In the genomic region with DNA sequence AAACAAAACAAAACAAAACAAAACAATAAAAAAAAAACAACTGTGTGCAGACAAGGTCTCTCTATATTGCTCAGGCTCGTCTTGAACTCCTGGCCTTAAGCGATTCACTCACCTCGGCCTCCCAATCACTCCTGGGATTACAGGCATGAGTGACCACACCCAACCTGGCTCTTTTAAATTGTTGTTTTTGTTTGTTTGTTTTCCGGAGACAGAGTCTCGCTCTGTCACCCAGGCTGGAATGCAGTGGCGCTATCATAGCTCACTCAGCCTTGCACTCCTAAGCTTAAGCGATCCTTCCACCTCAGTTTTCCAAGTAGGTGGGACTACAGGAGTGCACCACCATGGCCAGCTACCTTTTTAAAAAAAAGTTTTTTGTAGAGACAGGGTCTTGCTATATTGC, we compare ENCODE assay signal across 34 cellular contexts.
"Had no signal": no experiment of that assay in that cellular context is flagged by ENCODE, and none has a peak within 500 bp of the region (broad histone marks: within the 10 kb centered on the region; RNA-seq: fewer than 3 reads in every experiment).

No MANE protein-coding gene starts in this region.

- H3K36me3 ChIP-seq: brain microvascular endothelial cell, WERI-Rb-1 had no signal

- H3K4me3 ChIP-seq: coronary artery, dorsolateral prefrontal cortex had no signal

- DNase-seq: activated CD4-positive, alpha-beta memory T cell treated with anti-CD3 and anti-CD28 coated beads for 36 hours; activated CD4-positive, alpha-beta T cell treated with anti-CD3 and anti-CD28 coated beads for 36 hours; activated CD4-positive, alpha-beta T cell treated with anti-CD3 and anti-CD28 coated beads, Interleukin-2, amount 10 ng/mL, durations not matched to agents 24 days and 14 days; activated CD4-positive, CD25-positive, alpha-beta regulatory T cell; activated CD4-positive, CD25-positive, alpha-beta regulatory T cell treated with anti-CD3 and anti-CD28 coated beads, Interleukin-2, amount 50 U/mL, for 72 hours; activated CD8-positive, alpha-beta memory T cell treated with anti-CD3 and anti-CD28 coated beads, Interleukin-2, amount 10 ng/mL, durations not matched to agents 7 days and 5 days; activated CD8-positive, alpha-beta memory T cell treated with anti-CD3 and anti-CD28 coated beads, Interleukin-2, amount 50 U/mL, for 4 hours; activated CD8-positive, alpha-beta T cell treated with anti-CD3 and anti-CD28 coated beads, Interleukin-2, amount 10 ng/mL, durations not matched to agents 7 days and 5 days; activated effector memory CD4-positive, alpha-beta T cell treated with anti-CD3 and anti-CD28 coated beads, Interleukin-2, amount 50 U/mL, for 16 hours; activated naive CD4-positive, alpha-beta T cell; activated naive CD4-positive, alpha-beta T cell treated with anti-CD3 and anti-CD28 coated beads, Interleukin-2, amount 10 ng/mL, durations not matched to agents 7 days and 5 days; activated naive CD8-positive, alpha-beta T cell treated with anti-CD3 and anti-CD28 coated beads, Interleukin-2, amount 10 ng/mL, durations not matched to agents 7 days and 5 days; activated T-cell treated with anti-CD3 and anti-CD28 coated beads, Interleukin-2, amount 50 U/mL, for 1 hour; activated T-cell treated with anti-CD3 and anti-CD28 coated beads, Interleukin-2, amount 50 U/mL, for 48 hours; amniotic stem cell; anterior cingulate cortex; brain microvascular endothelial cell; dorsolateral prefrontal cortex; effector memory CD4-positive, alpha-beta T cell; endodermal cell; foreskin fibroblast; head of caudate nucleus; T-helper 1 cell; T-helper 17 cell; T1000; WERI-Rb-1 had no signal

- H3K36me3 Mint-ChIP-seq: activated CD4-positive, alpha-beta memory T cell treated with anti-CD3 and anti-CD28 coated beads for 36 hours; activated CD8-positive, alpha-beta memory T cell treated with anti-CD3 and anti-CD28 coated beads, Interleukin-2, amount 10 ng/mL, durations not matched to agents 7 days and 5 days; activated naive CD4-positive, alpha-beta T cell treated with anti-CD3 and anti-CD28 coated beads, Interleukin-2, amount 10 ng/mL, durations not matched to agents 7 days and 5 days; activated naive CD8-positive, alpha-beta T cell treated with anti-CD3 and anti-CD28 coated beads, Interleukin-2, amount 10 ng/mL, durations not matched to agents 7 days and 5 days had no signal

- H3K27me3 ChIP-seq: brain microvascular endothelial cell had no signal

- H3K9me3 Mint-ChIP-seq: activated naive CD8-positive, alpha-beta T cell treated with anti-CD3 and anti-CD28 coated beads, Interleukin-2, amount 10 ng/mL, durations not matched to agents 7 days and 5 days; T-helper 2 cell treated with Interferon-gamma antibody and Interleukin-4, amounts not matched to agents 5 μg/mL and 100 μg/mL, for 36 hours had no signal

- H3K4me3 Mint-ChIP-seq: activated CD4-positive, alpha-beta memory T cell treated with anti-CD3 and anti-CD28 coated beads for 36 hours; activated CD4-positive, alpha-beta T cell treated with anti-CD3 and anti-CD28 coated beads for 36 hours; activated CD4-positive, alpha-beta T cell treated with anti-CD3 and anti-CD28 coated beads, Interleukin-2, amount 10 ng/mL, durations not matched to agents 24 days and 14 days; activated CD8-positive, alpha-beta memory T cell treated with anti-CD3 and anti-CD28 coated beads, Interleukin-2, amount 10 ng/mL, durations not matched to agents 7 days and 5 days; activated CD8-positive, alpha-beta T cell treated with anti-CD3 and anti-CD28 coated beads, Interleukin-2, amount 10 ng/mL, durations not matched to agents 7 days and 5 days; activated naive CD4-positive, alpha-beta T cell treated with anti-CD3 and anti-CD28 coated beads, Interleukin-2, amount 10 ng/mL, durations not matched to agents 7 days and 5 days; activated naive CD8-positive, alpha-beta T cell treated with anti-CD3 and anti-CD28 coated beads, Interleukin-2, amount 10 ng/mL, durations not matched to agents 7 days and 5 days; activated T-helper 1 cell treated with anti-CD3 and anti-CD28 coated beads, Interleukin-12 subunit alpha, Interleukin-12 subunit beta, Interleukin-2, Interleukin-4 antibody, amounts not matched to agents 30 ng/mL and 10 ng/mL and 1 ng/mL, durations not matched to agents 14 hours and 24 hours and 36 hours; central memory CD8-positive, alpha-beta T cell; dendritic cell treated with granulocyte-macrophage colony-stimulating factor and Interleukin-4, amounts not matched to agents 40 ng/mL and 50 ng/mL, for 4 days; endodermal cell; T-helper 17 cell; T-helper 2 cell treated with Interferon-gamma antibody and Interleukin-4, amounts not matched to agents 5 μg/mL and 100 μg/mL, for 36 hours had no signal

- H3K27me3 Mint-ChIP-seq: activated CD8-positive, alpha-beta memory T cell treated with anti-CD3 and anti-CD28 coated beads, Interleukin-2, amount 10 ng/mL, durations not matched to agents 7 days and 5 days had no signal

- H3K27ac Mint-ChIP-seq: activated CD4-positive, alpha-beta memory T cell treated with anti-CD3 and anti-CD28 coated beads for 36 hours; activated CD4-positive, alpha-beta T cell treated with anti-CD3 and anti-CD28 coated beads for 36 hours; activated CD4-positive, alpha-beta T cell treated with anti-CD3 and anti-CD28 coated beads, Interleukin-2, amount 10 ng/mL, durations not matched to agents 24 days and 14 days; activated CD8-positive, alpha-beta memory T cell treated with anti-CD3 and anti-CD28 coated beads, Interleukin-2, amount 10 ng/mL, durations not matched to agents 7 days and 5 days; activated CD8-positive, alpha-beta T cell treated with anti-CD3 and anti-CD28 coated beads, Interleukin-2, amount 10 ng/mL, durations not matched to agents 7 days and 5 days; activated naive CD4-positive, alpha-beta T cell treated with anti-CD3 and anti-CD28 coated beads, Interleukin-2, amount 10 ng/mL, durations not matched to agents 7 days and 5 days; activated naive CD4-positive, alpha-beta T cell treated with anti-CD3 and anti-CD28 coated beads, Interleukin-2, amount 50 U/mL, for 72 hours; activated naive CD8-positive, alpha-beta T cell treated with anti-CD3 and anti-CD28 coated beads, Interleukin-2, amount 10 ng/mL, durations not matched to agents 7 days and 5 days; activated T-helper 1 cell treated with anti-CD3 and anti-CD28 coated beads, Interleukin-12 subunit alpha, Interleukin-12 subunit beta, Interleukin-2, Interleukin-4 antibody, amounts not matched to agents 30 ng/mL and 10 ng/mL and 1 ng/mL, durations not matched to agents 14 hours and 24 hours and 36 hours; activated T-helper 2 cell treated with anti-CD3 and anti-CD28 coated beads, Interferon-gamma antibody, Interleukin-2, Interleukin-4, amounts not matched to agents 10 μg/mL and 5 μg/mL and 100 μg/mL, durations not matched to agents 14 hours and 24 hours and 36 hours; dendritic cell treated with granulocyte-macrophage colony-stimulating factor and Interleukin-4, amounts not matched to agents 40 ng/mL and 50 ng/mL, for 4 days; endodermal cell; T-helper 17 cell; T-helper 2 cell treated with Interferon-gamma antibody and Interleukin-4, amounts not matched to agents 5 μg/mL and 100 μg/mL, for 36 hours had no signal

- H3K4me1 Mint-ChIP-seq: activated CD4-positive, alpha-beta T cell treated with anti-CD3 and anti-CD28 coated beads for 36 hours; activated CD4-positive, alpha-beta T cell treated with anti-CD3 and anti-CD28 coated beads, Interleukin-2, amount 10 ng/mL, durations not matched to agents 24 days and 14 days; activated CD8-positive, alpha-beta memory T cell treated with anti-CD3 and anti-CD28 coated beads, Interleukin-2, amount 10 ng/mL, durations not matched to agents 7 days and 5 days; activated naive CD4-positive, alpha-beta T cell treated with anti-CD3 and anti-CD28 coated beads, Interleukin-2, amount 10 ng/mL, durations not matched to agents 7 days and 5 days; activated naive CD8-positive, alpha-beta T cell treated with anti-CD3 and anti-CD28 coated beads, Interleukin-2, amount 10 ng/mL, durations not matched to agents 7 days and 5 days; central memory CD8-positive, alpha-beta T cell; T-helper 17 cell had no signal

- H3K27ac ChIP-seq: brain microvascular endothelial cell, coronary artery, dorsolateral prefrontal cortex, WERI-Rb-1 had no signal

- ATAC-seq: activated CD4-positive, alpha-beta T cell treated with anti-CD3 and anti-CD28 coated beads for 36 hours; activated CD8-positive, alpha-beta memory T cell treated with anti-CD3 and anti-CD28 coated beads, Interleukin-2, amount 10 ng/mL, durations not matched to agents 7 days and 5 days; activated CD8-positive, alpha-beta T cell treated with anti-CD3 and anti-CD28 coated beads, Interleukin-2, amount 10 ng/mL, durations not matched to agents 7 days and 5 days; activated naive CD4-positive, alpha-beta T cell treated with anti-CD3 and anti-CD28 coated beads, Interleukin-2, amount 50 U/mL, for 72 hours; esophagus mucosa; T-helper 17 cell had no signal
